7 cellular contexts compared by ENCODE assay signal in the genomic region with DNA sequence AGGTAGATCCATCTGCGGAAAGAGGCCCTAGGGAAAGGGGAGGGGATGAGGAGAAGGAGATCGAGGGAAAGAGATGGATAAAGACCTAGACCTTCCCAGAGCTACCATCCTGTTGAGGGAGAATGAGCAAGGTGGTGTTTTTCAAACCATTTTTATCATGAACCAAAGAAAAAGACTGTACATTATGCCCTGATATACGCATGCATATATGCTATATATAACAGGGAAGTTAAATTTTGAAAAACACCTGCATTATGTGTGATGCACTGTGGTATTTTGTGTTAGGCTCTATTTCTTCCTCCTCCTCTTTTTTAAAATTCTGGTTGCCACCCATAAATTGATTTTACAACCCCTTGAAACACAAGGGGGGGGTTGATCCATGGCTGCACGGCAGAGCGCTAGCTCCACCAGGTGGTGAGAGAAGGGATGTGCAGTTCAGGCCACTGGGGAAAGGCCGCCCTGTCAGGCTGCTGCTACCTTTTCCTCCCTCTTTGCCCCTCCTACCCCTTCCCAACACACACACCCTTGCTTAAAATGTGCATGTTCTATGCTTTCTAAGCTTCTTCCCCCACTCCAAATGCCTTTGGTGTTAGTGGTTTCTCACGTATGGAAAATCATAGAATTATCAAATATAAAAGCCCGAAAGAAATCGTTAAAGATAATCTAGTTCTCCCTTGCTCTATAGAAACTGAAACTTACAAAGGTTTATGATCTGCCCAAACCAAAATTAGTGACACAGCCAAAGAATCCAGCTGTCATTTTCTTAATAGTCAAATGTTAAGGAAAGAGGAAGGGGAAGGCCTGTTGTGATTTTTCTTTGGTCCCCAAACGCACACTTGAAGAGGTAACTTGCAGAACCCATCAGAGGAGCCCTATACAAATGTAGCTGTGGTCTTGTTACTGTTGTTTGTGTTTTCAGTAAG.
DNase-seq lines count a peak whose midpoint lies in the region; TF ChIP-seq lines count a peak whose summit lies in the region.

No MANE protein-coding gene starts in this region.

- H3K4me3 ChIP-seq in astrocyte of the cerebellum (ENCODE audit: low read depth, low read length), result no peak overlapping the region
- no peak overlapping the region for H3K4me3 ChIP-seq in iPS DF 6.9 (ENCODE audit: low read length)

- H3K27ac ChIP-seq in iPS DF 6.9 (ENCODE audit: low read length), result no peak overlapping the region

- no peaks in the 10 kb centered on the region for H3K4me1 ChIP-seq in iPS DF 6.9 (ENCODE audit: control insufficient read depth, insufficient read depth, low read length)

- in situ Hi-C loops in astrocyte of the cerebellum (cut with HindIII; ENCODE audit: low sequenced_read_pairs), result loop anchor here (25.0 kb wide), 1 partner anchor 456 kb away; no protein-coding TSS in a partner anchor

- no peaks in the 10 kb centered on the region for H3K9me3 ChIP-seq in iPS DF 6.9 (ENCODE audit: control insufficient read depth, insufficient read depth, low read length)

- DNase-seq in EL, result peak; percentile 48
- DNase-seq in HK-2 (ENCODE audit: unreplicated experiment), result peak; percentile 65
- DNase-seq in NCI-H82 treated with DMSO at 0.1 percent for 48 hours (lab: John Stamatoyannopoulos, UW; ENCODE audit: unreplicated experiment), result peak; percentile 72
- peak; percentile 22 for DNase-seq in astrocyte of the cerebellum (ENCODE audit: low read depth)
- DNase-seq in iPS DF 6.9 (ENCODE audit: low read depth, low spot score), result peak; percentile 55
- peak; percentile 4 for DNase-seq in stimulated activated CD4-positive, alpha-beta T cell treated with anti-CD3 and anti-CD28 coated beads, Interleukin-4, amount 100 ng/mL, for 1 hour
- DNase-seq in mesenteric fat pad (ENCODE audit: low spot score), result no peak

- TF ChIP-seq CTCF in astrocyte of the cerebellum (IDR thresholded peaks at IDR 0.05; ENCODE audit: low read depth, low read length, missing control alignments), result peak; percentile 99

- no peaks in the 10 kb centered on the region for H3K27me3 ChIP-seq in iPS DF 6.9 (ENCODE audit: control insufficient read depth, insufficient read depth, low read length)

- WGBS in iPS DF 6.9 (ENCODE audit: insufficient coverage, insufficient read length), result no CpG with 5 or more reads among the region's 10 CpGs

- no peaks in the 10 kb centered on the region for H3K36me3 ChIP-seq in iPS DF 6.9 (ENCODE audit: control insufficient read depth, insufficient read depth, low read length)
